Comparison of ENCODE assay signal across 16 cellular contexts in the genomic region with DNA sequence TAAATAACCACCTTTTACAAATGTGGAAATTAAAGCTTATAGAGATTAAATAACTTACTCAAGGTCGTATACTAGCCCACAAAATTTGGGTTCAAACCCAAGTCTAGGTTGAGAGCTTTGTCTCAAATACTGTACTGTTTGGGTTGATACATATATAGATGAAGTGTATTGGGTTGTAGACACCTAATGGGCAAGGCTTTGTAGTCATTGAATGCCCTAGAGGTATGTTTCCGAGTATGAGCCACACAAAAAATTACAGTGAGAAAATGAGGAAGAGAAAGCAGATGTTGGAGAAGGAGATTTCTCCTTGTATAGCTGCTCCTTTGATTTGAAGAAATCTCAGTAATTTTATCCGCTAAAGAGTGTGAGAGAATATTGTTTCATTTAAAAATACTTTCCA.
DNase-seq lines count a peak whose midpoint lies in the region; ATAC-seq and TF ChIP-seq lines count a peak whose summit lies in the region.
"Had no signal": no experiment of that assay in that cellular context is flagged by ENCODE, and none has a peak within 500 bp of the region (broad histone marks: within the 10 kb centered on the region; RNA-seq: fewer than 3 reads in every experiment).

No MANE protein-coding gene starts in this region.

- WGBS in thyroid gland, 2 donors: 78 to 95% methylated on average over 3 of the region's 3 CpGs

- H3K27ac ChIP-seq in SU-DHL-6 (ENCODE audit: low read depth, low read length): peak overlapping the region; percentile 8; the same call in 1 of the 2 replicates
- no peak overlapping the region for H3K27ac ChIP-seq in gastrocnemius medialis
- no peak overlapping the region for H3K27ac ChIP-seq in thyroid gland

- H3K36me3 ChIP-seq in SU-DHL-6 (ENCODE audit: low read length): peaks cover 62% of the 10 kb centered on the region
- H3K36me3 ChIP-seq in gastrocnemius medialis: peaks cover 0 to 10% of the 10 kb centered on the region in 2 donors
- H3K36me3 ChIP-seq in thyroid gland: no peaks in the 10 kb centered on the region

- H3K27me3 ChIP-seq in SU-DHL-6 (ENCODE audit: low read length): no peaks in the 10 kb centered on the region
- H3K27me3 ChIP-seq in gastrocnemius medialis: no peaks in the 10 kb centered on the region
- no peaks in the 10 kb centered on the region for H3K27me3 ChIP-seq in thyroid gland

- no peaks in the 10 kb centered on the region for H3K27me3 Mint-ChIP-seq in IgD-negative memory B cell
- H3K27me3 Mint-ChIP-seq in progenitor cell of endocrine pancreas: no peaks in the 10 kb centered on the region

- H3K9me2 ChIP-seq in SU-DHL-6 (replicated peaks; ENCODE audit: insufficient read depth, low read length): no peaks in the 10 kb centered on the region

- H3K4me3 Mint-ChIP-seq in IgD-negative memory B cell (peak overlapping the region in 1 of 4 donors; percentile 49), progenitor cell of endocrine pancreas (ENCODE audit: low read depth) (no peak overlapping the region)
- H3K4me3 Mint-ChIP-seq: CD8-positive, alpha-beta T cell had no signal

- TF ChIP-seq CTCF in SU-DHL-6 (IDR thresholded peaks at IDR 0.05; ENCODE audit: insufficient read depth, low read length, poor library complexity, severe bottlenecking) (no peak), progenitor cell of endocrine pancreas (IDR thresholded peaks at IDR 0.05; ENCODE audit: unreplicated experiment) (no peak), gastrocnemius medialis (IDR thresholded peaks at IDR 0.05 in 4 of 5, conservative IDR thresholded peaks at IDR 0.05 in 1 of 5) (no peak), thyroid gland (IDR thresholded peaks at IDR 0.05) (no peak)

- in situ Hi-C loops in gastrocnemius medialis (cut with MboI; ENCODE audit: low sequenced_read_pairs in 4 of 4): no loop called here

- no peak overlapping the region for H2AFZ ChIP-seq in SU-DHL-6 (ENCODE audit: low read depth, low read length, severe bottlenecking)

- H4K20me1 ChIP-seq in SU-DHL-6 (ENCODE audit: low read depth, low read length): no peaks in the 10 kb centered on the region

- peaks cover 37% of the 10 kb centered on the region for H3K79me2 ChIP-seq in SU-DHL-6 (ENCODE audit: insufficient read depth, low read length)

- intact Hi-C loops in gastrocnemius medialis (cut with DNase I; ENCODE audit: low total_unique reads) (loop anchor here (5.0 kb wide), 1 partner anchor 61 kb away; a partner anchor contains a TSS), thyroid gland (cut with DNase I) (no loop called here)

- no peaks in the 10 kb centered on the region for H3K9me3 ChIP-seq in SU-DHL-6 (ENCODE audit: insufficient read depth, low read length)
- H3K9me3 ChIP-seq in gastrocnemius medialis: no peaks in the 10 kb centered on the region
- no peaks in the 10 kb centered on the region for H3K9me3 ChIP-seq in thyroid gland

- H3K27ac Mint-ChIP-seq in IgD-negative memory B cell (peak overlapping the region in 2 of 3 donors; percentile 16 to 43), progenitor cell of endocrine pancreas (peak overlapping the region; percentile 47)

- H3K9me3 Mint-ChIP-seq in IgD-negative memory B cell: no peaks in the 10 kb centered on the region
- H3K9me3 Mint-ChIP-seq in progenitor cell of endocrine pancreas (ENCODE audit: low read depth): no peaks in the 10 kb centered on the region
- H3K9me3 Mint-ChIP-seq: CD8-positive, alpha-beta T cell had no signal

- H3K4me1 ChIP-seq in gastrocnemius medialis (peaks cover 0 to 22% of the 10 kb centered on the region in 2 donors), thyroid gland (peaks cover 0 to 5% of the 10 kb centered on the region in 2 donors)

- H3K4me3 ChIP-seq in SU-DHL-6 (ENCODE audit: insufficient read depth, low read length, poor library complexity, severe bottlenecking): no peak overlapping the region
- no peak overlapping the region for H3K4me3 ChIP-seq in gastrocnemius medialis
- H3K4me3 ChIP-seq in thyroid gland (replicated peaks in 1 of 3): no peak overlapping the region

- DNase-seq in NOMO-1 treated with DMSO at 0.1 percent for 48 hours (lab: John Stamatoyannopoulos, UW; ENCODE audit: unreplicated experiment) (peak; percentile 44), NOMO-1 treated with dmso at 0.1 percent for 144 hours (lab: John Stamatoyannopoulos, UW; ENCODE audit: unreplicated experiment) (no peak), progenitor cell of endocrine pancreas (ENCODE audit: low spot score, unreplicated experiment) (no peak), gastrocnemius medialis (no peak), thyroid gland (no peak), NCI-H226 (no peak)
- DNase-seq: 8988T; CD8-positive, alpha-beta T cell; DMS79 treated with DMSO at 0.1 percent for 48 hours; IMR-90; NCI-H1092; NCI-H146; NCI-H2081; NCI-H510A had no signal

- H3K36me3 Mint-ChIP-seq in IgD-negative memory B cell: peaks cover 15% of the 10 kb centered on the region
- H3K36me3 Mint-ChIP-seq in progenitor cell of endocrine pancreas (ENCODE audit: insufficient read depth): peaks cover 18% of the 10 kb centered on the region

- H3K9ac ChIP-seq in SU-DHL-6 (ENCODE audit: low read length): no peak overlapping the region

- H3K4me1 Mint-ChIP-seq in IgD-negative memory B cell: peaks cover 29 to 51% (median 30%) of the 10 kb centered on the region in 3 donors
- H3K4me1 Mint-ChIP-seq in progenitor cell of endocrine pancreas (ENCODE audit: low read depth): peaks cover 5% of the 10 kb centered on the region

- no peak for ATAC-seq in gastrocnemius medialis
- ATAC-seq: CD8-positive, alpha-beta T cell had no signal

- peaks cover 8% of the 10 kb centered on the region; the same call in 1 of the 2 replicates for H3F3A ChIP-seq in SU-DHL-6 (ENCODE audit: insufficient read depth)

- H3K4me2 ChIP-seq in SU-DHL-6 (ENCODE audit: low read depth, low read length, poor library complexity, severe bottlenecking): peak overlapping the region; percentile 5

- no peak for TF ChIP-seq POLR2A in gastrocnemius medialis (IDR thresholded peaks at IDR 0.05)
- no peak for TF ChIP-seq POLR2A in thyroid gland (IDR thresholded peaks at IDR 0.05)
